Comparison of ENCODE assay signal across 11 cellular contexts in the genomic region with DNA sequence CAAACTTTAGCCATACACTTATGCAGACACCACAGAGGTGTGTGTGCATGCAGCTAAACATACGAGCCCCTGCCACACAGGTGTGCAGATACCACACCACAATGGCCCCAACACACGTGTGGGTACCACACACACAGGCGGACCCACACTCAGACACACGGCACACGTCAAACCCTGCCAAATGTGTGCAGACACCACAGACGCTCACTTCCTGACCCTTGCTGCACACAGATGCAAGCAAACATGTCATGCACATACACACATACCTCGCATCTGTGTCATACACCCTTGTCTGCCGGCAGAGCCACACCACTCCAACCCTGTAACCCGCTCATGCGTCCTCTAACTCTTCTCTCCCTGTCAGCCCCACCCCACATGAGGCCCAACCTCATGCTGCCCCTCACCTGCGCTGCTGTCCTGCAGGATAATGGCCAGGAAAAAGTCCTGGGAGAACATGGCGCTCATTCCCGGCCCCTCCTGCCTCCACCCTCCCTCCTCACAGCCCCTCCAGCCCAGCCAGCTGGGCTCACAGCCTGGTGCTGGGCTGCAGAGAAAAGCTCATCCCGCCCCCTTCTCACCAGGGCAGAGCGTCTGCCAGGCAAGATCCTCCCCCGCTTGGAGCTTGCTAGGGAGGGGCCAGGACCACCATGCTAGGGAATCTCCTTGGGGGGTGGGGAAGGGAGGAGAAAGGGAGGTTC. TPM values are rescaled to one million over a fixed set of nuclear protein-coding genes. Genes with fewer than 3 reads are reported as not detected.
A peak's percentile ranks its signal among the peaks of the same experiment; 100 is the strongest.
DNase-seq lines count a peak whose midpoint lies in the region; ATAC-seq, FAIRE-seq and TF ChIP-seq lines count a peak whose summit lies in the region.
"Had no signal": no experiment of that assay in that cellular context is flagged by ENCODE, and none has a peak within 500 bp of the region (broad histone marks: within the 10 kb centered on the region; RNA-seq: fewer than 3 reads in every experiment).

No MANE protein-coding gene starts in this region.

- peaks cover 7 to 45% (median 35%) of the 10 kb centered on the region in 5 donors for H3K36me3 Mint-ChIP-seq in naive thymus-derived CD4-positive, alpha-beta T cell

- H3K9me3 ChIP-seq in HUES48 (ENCODE audit: control insufficient read depth, insufficient read depth, low read length): no peaks in the 10 kb centered on the region
- no peaks in the 10 kb centered on the region for H3K9me3 ChIP-seq in naive thymus-derived CD4-positive, alpha-beta T cell (ENCODE audit: control insufficient read depth in 2 of 3, low read length in 3 of 3)
- no peaks in the 10 kb centered on the region for H3K9me3 ChIP-seq in suprapubic skin
- H3K9me3 ChIP-seq: psoas muscle had no signal

- POLR2A ChIA-PET in naive thymus-derived CD4-positive, alpha-beta T cell (lab: Charles Lee): interaction anchor here (1.5 to 23.8 kb wide), 13 partner anchors 6 to 77 kb away, joined by 5 to 525 read pairs (median 22); partner anchors contain the start of genes APBB1, ARFIP2, SMPD1 and TIMM10B

- TF ChIP-seq CTCF in bronchial epithelial cell (IDR thresholded peaks at IDR 0.05; ENCODE audit: insufficient read depth, low read length, severe bottlenecking): no peak
- no peak for TF ChIP-seq CTCF in suprapubic skin (IDR thresholded peaks at IDR 0.05)

- peaks cover 11% of the 10 kb centered on the region; the same call in 1 of the 2 replicates for H3K4me1 ChIP-seq in HUES48 (ENCODE audit: control insufficient read depth, insufficient read depth, low read length)
- H3K4me1 ChIP-seq in naive thymus-derived CD4-positive, alpha-beta T cell (ENCODE audit: control insufficient read depth in 2 of 2, insufficient read depth in 2 of 2, low read length in 2 of 2): peaks cover 53 to 82% of the 10 kb centered on the region in 2 donors
- H3K4me1 ChIP-seq in suprapubic skin: no peaks in the 10 kb centered on the region
- H3K4me1 ChIP-seq: psoas muscle had no signal

- CTCF ChIA-PET in naive thymus-derived CD4-positive, alpha-beta T cell (lab: Charles Lee): interaction anchor here (0.7 to 7.2 kb wide), 6 partner anchors 9 to 96 kb away, joined by 3 to 86 read pairs (median 18); partner anchors contain the start of genes APBB1 and HPX

- ATAC-seq in naive thymus-derived CD4-positive, alpha-beta T cell: peak; percentile 55
- ATAC-seq in GM21723 (IDR thresholded peaks at IDR 0.05; ENCODE audit: unreplicated experiment): no peak

- peak; percentile 89 for FAIRE-seq in bronchial epithelial cell (lab: Jason Lieb, UNC)
- no peak for FAIRE-seq in GM19239 (lab: Jason Lieb, UNC)
- FAIRE-seq: RCC 7860 had no signal

- H3K36me3 ChIP-seq in HUES48 (ENCODE audit: control insufficient read depth, insufficient read depth, low read length) (peaks cover 4% of the 10 kb centered on the region; the same call in 1 of the 2 replicates), bronchial epithelial cell (ENCODE audit: control insufficient read depth, insufficient read depth, low read length) (no peaks in the 10 kb centered on the region), suprapubic skin (peaks cover 28% of the 10 kb centered on the region)
- peaks cover 1 to 23% (median 1%) of the 10 kb centered on the region in 3 experiments for H3K36me3 ChIP-seq in naive thymus-derived CD4-positive, alpha-beta T cell (ENCODE audit: control insufficient read depth in 2 of 3, insufficient read depth in 3 of 3, low read length in 3 of 3)

- H3K27me3 ChIP-seq in HUES48 (ENCODE audit: control insufficient read depth, insufficient read depth, low read length) (no peaks in the 10 kb centered on the region), bronchial epithelial cell (ENCODE audit: control insufficient read depth, insufficient read depth, low read length) (peaks cover 2% of the 10 kb centered on the region), suprapubic skin (no peaks in the 10 kb centered on the region)
- H3K27me3 ChIP-seq in naive thymus-derived CD4-positive, alpha-beta T cell (ENCODE audit: control insufficient read depth in 2 of 2, insufficient read depth in 2 of 2, low read length in 2 of 2): no peaks in the 10 kb centered on the region

- H3K27me3 Mint-ChIP-seq in naive thymus-derived CD4-positive, alpha-beta T cell: peaks cover 0 to 3% (median 0%) of the 10 kb centered on the region in 5 donors
- H3K27me3 Mint-ChIP-seq: stimulated activated naive CD8-positive, alpha-beta T cell treated with anti-CD3 and anti-CD28 coated beads, Interleukin-15, Interleukin-2, amounts not matched to agents 100 ng/mL and 50 ng/mL, for 24 hours had no signal

- peaks cover 0 to 5% (median 0%) of the 10 kb centered on the region in 11 donors for H3K9me3 Mint-ChIP-seq in naive thymus-derived CD4-positive, alpha-beta T cell
- H3K9me3 Mint-ChIP-seq: stimulated activated naive CD8-positive, alpha-beta T cell treated with anti-CD3 and anti-CD28 coated beads, Interleukin-15, Interleukin-2, amounts not matched to agents 100 ng/mL and 50 ng/mL, for 24 hours had no signal

- intact Hi-C loops in naive thymus-derived CD4-positive, alpha-beta T cell (cut with micrococcal nuclease): loop anchor here (5.0 kb wide), 3 partner anchors 213 to 1583 kb away; partner anchors contain the start of genes EIF3F (in 1 of the 2), MRPL17 (in 1 of the 2) and TPP1 (in 1 of the 2)

- H3K4me1 Mint-ChIP-seq in naive thymus-derived CD4-positive, alpha-beta T cell: peaks cover 67 to 98% (median 80%) of the 10 kb centered on the region in 7 donors

- no peak for TF ChIP-seq POLR2A in suprapubic skin (IDR thresholded peaks at IDR 0.05)

- H3K27ac Mint-ChIP-seq in naive thymus-derived CD4-positive, alpha-beta T cell: peak overlapping the region; percentile 64 to 99 (median 97)

- no peak overlapping the region for H3K9ac ChIP-seq in HUES48 (ENCODE audit: low read depth, low read length)

- no peak overlapping the region for H3K4me3 ChIP-seq in HUES48 (ENCODE audit: low read depth, low read length)
- no peak overlapping the region for H3K4me3 ChIP-seq in bronchial epithelial cell (ENCODE audit: low read depth, low read length)
- H3K4me3 ChIP-seq in naive thymus-derived CD4-positive, alpha-beta T cell (ENCODE audit: low read length): peak overlapping the region; percentile 52
- H3K4me3 ChIP-seq in suprapubic skin: no peak overlapping the region
- H3K4me3 ChIP-seq: psoas muscle had no signal

- H3K4me3 Mint-ChIP-seq in naive thymus-derived CD4-positive, alpha-beta T cell: peak overlapping the region; percentile 71 to 94 (median 88)
- H3K4me3 Mint-ChIP-seq: stimulated activated naive CD8-positive, alpha-beta T cell treated with anti-CD3 and anti-CD28 coated beads, Interleukin-15, Interleukin-2, amounts not matched to agents 100 ng/mL and 50 ng/mL, for 24 hours had no signal

- 65% methylated on average over 11 of the region's 16 CpGs for WGBS in suprapubic skin

- no peak for TF ChIP-seq EP300 in suprapubic skin (IDR thresholded peaks at IDR 0.05)

- peak; percentile 14 for DNase-seq in COR-L47 (lab: John Stamatoyannopoulos, UW)
- DNase-seq in bronchial epithelial cell (ENCODE audit: low read depth): peak; percentile 34
- DNase-seq in naive thymus-derived CD4-positive, alpha-beta T cell: peak in 7 of 9 donors; percentile 65 to 75 (median 71)
- no peak for DNase-seq in suprapubic skin (ENCODE audit: low spot score in 2 of 2)
- no peak for DNase-seq in GM19239 (ENCODE audit: insufficient read length, low spot score)
- no peak for DNase-seq in GOT3 (lab: John Stamatoyannopoulos, UW)
- DNase-seq: psoas muscle had no signal

- H3K27ac ChIP-seq in HUES48 (ENCODE audit: low read depth, low read length): peak overlapping the region; percentile 31
- H3K27ac ChIP-seq in naive thymus-derived CD4-positive, alpha-beta T cell (ENCODE audit: low read depth, low read length): peak overlapping the region; percentile 80
- no peak overlapping the region for H3K27ac ChIP-seq in suprapubic skin
- H3K27ac ChIP-seq: psoas muscle had no signal

RNA-seq across cellular contexts. Expression of gene SMPD1, which starts 14.2 kb away (rescaled TPM):
- total RNA-seq in bronchial epithelial cell (1.1 and 3.2 TPM in 2 replicates), suprapubic skin (10 to 100 TPM; 25.0 to 45.5 (median 40.8) TPM)
- 10 to 100 TPM; 43.0 to 70.9 (median 55.4) TPM for total RNA-seq in naive thymus-derived CD4-positive, alpha-beta T cell
- polyA plus RNA-seq in naive thymus-derived CD4-positive, alpha-beta T cell: 10 to 100 TPM; 34.5 to 36.5 TPM

RNA-seq across cellular contexts. Expression of gene APBB1, which starts 14.4 kb away (rescaled TPM):
- total RNA-seq in bronchial epithelial cell: 1.7 and 1.8 TPM in 2 replicates
- 100 to 1,000 TPM in 3 of 5 experiments, 10 to 100 TPM in 2; 46.9 to 188 (median 154) TPM for total RNA-seq in naive thymus-derived CD4-positive, alpha-beta T cell
- 100 to 1,000 TPM; 173 to 293 TPM for polyA plus RNA-seq in naive thymus-derived CD4-positive, alpha-beta T cell
- 10 to 100 TPM; 15.8 to 26.2 (median 17.2) TPM for total RNA-seq in suprapubic skin

RNA-seq across cellular contexts. Expression of gene HPX, which starts 36.3 kb away (rescaled TPM):
- total RNA-seq in bronchial epithelial cell (0.26 and 0.51 TPM in 2 replicates), suprapubic skin (10 to 100 TPM in 1 of 4 donors, 1 to 10 TPM in 2, under 1 TPM in 1; 0.47 to 15.5 (median 1.3) TPM)
- total RNA-seq in naive thymus-derived CD4-positive, alpha-beta T cell: 1 to 10 TPM in 4 of 5 experiments, under 1 TPM in 1; 0.56 to 7.0 (median 1.7) TPM
- not detected for polyA plus RNA-seq in naive thymus-derived CD4-positive, alpha-beta T cell

Comparison
In these comparisons a context has a peak if more than half of its experiments do, and no peak if none do; other contexts are left out.
1. DNase-seq: peak in COR-L47 (single experiment), bronchial epithelial cell (single experiment) and naive thymus-derived CD4-positive, alpha-beta T cell (7 of 9); none in suprapubic skin (0 of 2), GM19239 (single experiment) and GOT3 (single experiment).